Comparison of ENCODE assay signal across 6 cellular contexts in genomic region chr9:136726631-136727191, GRCh38. TPM values are rescaled to one million over a fixed set of nuclear protein-coding genes. Genes with fewer than 3 reads are reported as not detected.
DNase-seq lines count a peak whose midpoint lies in the region; ATAC-seq and TF ChIP-seq lines count a peak whose summit lies in the region.

No MANE protein-coding gene starts in this region.

- peak; percentile 40 for TF ChIP-seq CTCF in AG04450 (IDR thresholded peaks at IDR 0.05; ENCODE audit: low read depth, low read length)
- peak; percentile 45; the same call in 1 of the 2 replicates for TF ChIP-seq CTCF in KMS-11 (conservative IDR thresholded peaks at IDR 0.05; ENCODE audit: low read depth, low read length)

- ATAC-seq in activated naive CD8-positive, alpha-beta T cell treated with anti-CD3 and anti-CD28 coated beads, Interleukin-2, amount 50 U/mL, for 24 hours, result no peak
- no peak for ATAC-seq in HG02852 (IDR thresholded peaks at IDR 0.05; ENCODE audit: unreplicated experiment)
- ATAC-seq in HG03045 (IDR thresholded peaks at IDR 0.05; ENCODE audit: unreplicated experiment), result no peak

- peaks cover 40% of the 10 kb centered on the region for H3K36me3 Mint-ChIP-seq in activated naive CD8-positive, alpha-beta T cell treated with anti-CD3 and anti-CD28 coated beads, Interleukin-2, amount 50 U/mL, for 24 hours (ENCODE audit: low read depth)

- H3K79me2 ChIP-seq in KMS-11 (ENCODE audit: insufficient read depth, low read depth), result peaks cover 28% of the 10 kb centered on the region

- peaks cover 3% of the 10 kb centered on the region for H3K27me3 Mint-ChIP-seq in activated naive CD8-positive, alpha-beta T cell treated with anti-CD3 and anti-CD28 coated beads, Interleukin-2, amount 50 U/mL, for 24 hours

- H3K27ac ChIP-seq in AG04450 (ENCODE audit: low read depth, low read length) (peak overlapping the region; percentile 39), KMS-11 (peak overlapping the region; percentile 68)

- peak overlapping the region; percentile 99 for H3K4me3 Mint-ChIP-seq in activated naive CD8-positive, alpha-beta T cell treated with anti-CD3 and anti-CD28 coated beads, Interleukin-2, amount 50 U/mL, for 24 hours

- H3K9me3 ChIP-seq in AG04450 (ENCODE audit: control insufficient read depth, insufficient read depth, low read length) (no peaks in the 10 kb centered on the region; the same call in 1 of the 2 replicates), mucosa of stomach (ENCODE audit: control insufficient read depth, low read length) (no peaks in the 10 kb centered on the region)

- DNase-seq in AG04450 (ENCODE audit: low read depth, low spot score), result no peak
- DNase-seq in activated naive CD8-positive, alpha-beta T cell treated with anti-CD3 and anti-CD28 coated beads, Interleukin-2, amount 50 U/mL, for 24 hours, result peak; percentile 36

- H3K4me3 ChIP-seq in AG04450 (ENCODE audit: low read depth, low read length) (peak overlapping the region; percentile 75), KMS-11 (IDR thresholded peaks at IDR 0.05; ENCODE audit: insufficient read depth, low read depth, low read length) (no peak overlapping the region), mucosa of stomach (ENCODE audit: low read length) (peak overlapping the region; percentile 98)

- H3K36me3 ChIP-seq in KMS-11 (ENCODE audit: insufficient read depth), result no peaks in the 10 kb centered on the region; the same call in 1 of the 2 replicates
- H3K36me3 ChIP-seq in mucosa of stomach (ENCODE audit: control insufficient read depth, insufficient read depth, low read length), result peaks cover 25% of the 10 kb centered on the region

- H2AFZ ChIP-seq in KMS-11 (ENCODE audit: low read depth), result no peak overlapping the region

- H4K20me1 ChIP-seq in KMS-11 (ENCODE audit: insufficient read depth), result peaks cover 37% of the 10 kb centered on the region

- peak overlapping the region; percentile 96 for H3K4me2 ChIP-seq in KMS-11

- H3K27me3 ChIP-seq in AG04450 (ENCODE audit: control insufficient read depth, insufficient read depth, low read length) (no peaks in the 10 kb centered on the region), KMS-11 (ENCODE audit: insufficient read depth, low read depth) (no peaks in the 10 kb centered on the region), mucosa of stomach (ENCODE audit: control insufficient read depth, insufficient read depth, low read length) (no peaks in the 10 kb centered on the region)

- H3K9ac ChIP-seq in KMS-11 (peak overlapping the region; percentile 93), mucosa of stomach (ENCODE audit: low read length) (peak overlapping the region; percentile 89)

- H3K27ac Mint-ChIP-seq in activated naive CD8-positive, alpha-beta T cell treated with anti-CD3 and anti-CD28 coated beads, Interleukin-2, amount 50 U/mL, for 24 hours, result peak overlapping the region; percentile 99

- CTCF ChIA-PET in AG04450 (lab: Charles Lee), result interaction anchor here (0.6 to 0.7 kb wide), 2 partner anchors 45 to 470 kb away, joined by 6 to 8 read pairs; no protein-coding TSS in a partner anchor

- no peaks in the 10 kb centered on the region for H3K9me3 Mint-ChIP-seq in activated naive CD8-positive, alpha-beta T cell treated with anti-CD3 and anti-CD28 coated beads, Interleukin-2, amount 50 U/mL, for 24 hours

- H3K4me1 ChIP-seq in KMS-11 (ENCODE audit: low read depth, poor library complexity, severe bottlenecking), result peaks cover 22% of the 10 kb centered on the region
- H3K4me1 ChIP-seq in mucosa of stomach (ENCODE audit: control insufficient read depth, insufficient read depth, low read length), result peaks cover 28% of the 10 kb centered on the region

- peaks cover 40% of the 10 kb centered on the region for H3K4me1 Mint-ChIP-seq in activated naive CD8-positive, alpha-beta T cell treated with anti-CD3 and anti-CD28 coated beads, Interleukin-2, amount 50 U/mL, for 24 hours

- POLR2A ChIA-PET in AG04450 (lab: Yijun Ruan, JAX), result interaction anchor here (0.6 to 1.8 kb wide), 16 partner anchors 13 to 400 kb away, joined by 3 to 17 read pairs (median 3); partner anchors contain the start of genes AGPAT2 and MAN1B1

RNA-seq across cellular contexts. Expression of gene DIPK1B, which starts 14.3 kb away (rescaled TPM):
- polyA plus RNA-seq in AG04450 (2011; rRNA removed), result 2.8 and 3.6 TPM in 2 replicates
- 1.3 and 2.6 TPM in 2 replicates for polyA minus RNA-seq in AG04450 (2011; rRNA and poly(A)+ RNA removed)

RNA-seq across cellular contexts. Expression of gene LCN10, which starts 16.0 kb away (rescaled TPM):
- not detected in 2 replicates for polyA plus RNA-seq in AG04450 (2011; rRNA removed)
- polyA minus RNA-seq in AG04450 (2011; rRNA and poly(A)+ RNA removed), result not detected in 2 replicates

RNA-seq across cellular contexts. Expression of gene LCN6, which starts 21.6 kb away (rescaled TPM):
- not detected in 2 replicates for polyA plus RNA-seq in AG04450 (2011; rRNA removed)
- polyA minus RNA-seq in AG04450 (2011; rRNA and poly(A)+ RNA removed), result not detected in 2 replicates

RNA-seq across cellular contexts. Expression of gene LCN8, which starts 31.3 kb away (rescaled TPM):
- polyA plus RNA-seq in AG04450 (2011; rRNA removed), result not detected in 2 replicates
- not detected in 2 replicates for polyA minus RNA-seq in AG04450 (2011; rRNA and poly(A)+ RNA removed)

RNA-seq across cellular contexts. Expression of gene LCN15, which starts 37.6 kb away (rescaled TPM):
- polyA plus RNA-seq in AG04450 (2011; rRNA removed), result not detected in 2 replicates
- polyA minus RNA-seq in AG04450 (2011; rRNA and poly(A)+ RNA removed), result not detected in 2 replicates
